15 cellular contexts compared by ENCODE assay signal in the genomic region with DNA sequence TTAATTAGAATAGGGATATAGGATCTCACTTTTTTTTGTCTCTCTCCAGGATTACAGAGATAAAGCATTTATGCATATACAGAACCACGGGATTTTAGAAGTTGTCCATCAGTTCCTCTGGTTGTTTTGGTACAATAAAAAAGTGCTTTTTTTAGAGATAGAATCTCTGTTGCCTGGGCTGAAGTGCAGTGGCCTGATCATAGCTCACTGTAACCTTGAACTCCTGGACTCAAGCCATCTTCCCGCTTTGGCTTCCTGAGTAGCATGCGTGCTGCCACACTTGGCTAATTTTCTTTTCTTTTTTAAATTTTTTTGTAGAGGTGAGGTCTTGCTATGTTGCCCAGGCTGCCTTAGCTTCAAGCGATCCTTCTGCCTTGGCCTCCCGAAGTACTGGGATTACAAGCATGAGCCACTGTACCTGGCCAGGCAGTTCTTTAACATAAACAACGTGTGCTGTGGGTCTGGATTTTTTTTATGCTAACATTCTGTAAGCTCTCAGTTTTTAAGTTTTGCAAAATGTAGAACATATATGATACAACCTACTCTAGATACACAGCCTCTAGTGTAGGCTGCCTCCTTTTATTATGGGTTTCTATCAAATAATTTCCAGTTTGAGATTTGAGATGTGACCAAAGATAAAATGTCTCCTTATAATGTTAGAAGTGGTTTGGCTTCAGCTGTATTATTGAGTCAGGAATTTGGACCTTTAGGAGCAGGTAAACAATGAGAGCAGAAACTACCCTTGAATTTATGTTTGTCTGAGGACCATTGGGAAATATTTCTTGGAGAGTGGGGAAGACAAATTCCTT. TPM values are rescaled to one million over a fixed set of nuclear protein-coding genes. Genes with fewer than 3 reads are reported as not detected.
A peak's percentile ranks its signal among the peaks of the same experiment; 100 is the strongest.
DNase-seq lines count a peak whose midpoint lies in the region; ATAC-seq and TF ChIP-seq lines count a peak whose summit lies in the region.
"Had no signal": no experiment of that assay in that cellular context is flagged by ENCODE, and none has a peak within 500 bp of the region (broad histone marks: within the 10 kb centered on the region; RNA-seq: fewer than 3 reads in every experiment).

No MANE protein-coding gene starts in this region.

- H3K4me3 Mint-ChIP-seq in activated T-cell treated with anti-CD3 and anti-CD28 coated beads, Interleukin-2, amount 50 U/mL, for 72 hours: no peak overlapping the region
- H3K4me3 Mint-ChIP-seq in effector memory CD8-positive, alpha-beta T cell: no peak overlapping the region

- ATAC-seq in activated T-cell treated with anti-CD3 and anti-CD28 coated beads, Interleukin-2, amount 50 U/mL, for 72 hours (replicated peaks in 1 of 2): no peak
- ATAC-seq in mucosa of descending colon (no peak), HG02981 (IDR thresholded peaks at IDR 0.05; ENCODE audit: unreplicated experiment) (no peak)
- no peak for ATAC-seq in effector memory CD8-positive, alpha-beta T cell (replicated peaks)

- no peak for DNase-seq in activated T-cell treated with anti-CD3 and anti-CD28 coated beads, Interleukin-2, amount 50 U/mL, for 72 hours
- no peak for DNase-seq in activated T-cell treated with anti-CD3 and anti-CD28 coated beads, Interleukin-2, amount 50 U/mL, for 1 hour
- DNase-seq in dermis blood vessel endothelial cell (peak; percentile 45), mucosa of descending colon (peak in 2 of 3 donors; percentile 35 to 68), uterus (no peak), KG1 (lab: John Stamatoyannopoulos, UW) (no peak)
- DNase-seq in effector memory CD8-positive, alpha-beta T cell: no peak
- DNase-seq: ACHN; activated CD8-positive, alpha-beta memory T cell treated with anti-CD3 and anti-CD28 coated beads, Interleukin-2, amount 50 U/mL, for 48 hours; NCI-H1417; NCI-H524 treated with DMSO at 0.1 percent for 48 hours had no signal

- TF ChIP-seq CTCF in mucosa of descending colon (IDR thresholded peaks at IDR 0.05) (no peak), uterus (IDR thresholded peaks at IDR 0.05) (no peak)

- intact Hi-C loops in mucosa of descending colon (cut with DNase I, micrococcal nuclease): loop anchor here (10.0 kb wide), 1 partner anchor 65 kb away; no protein-coding TSS in a partner anchor
- intact Hi-C loops in uterus (cut with DNase I; ENCODE audit: low total_unique reads): no loop called here

- no peak for TF ChIP-seq POLR2A in uterus (IDR thresholded peaks at IDR 0.05)

- no peaks in the 10 kb centered on the region for H3K36me3 ChIP-seq in mucosa of descending colon (ENCODE audit: low read depth)
- no peaks in the 10 kb centered on the region for H3K36me3 ChIP-seq in uterus
- H3K36me3 ChIP-seq: tibial nerve had no signal

- no peak overlapping the region for H3K4me3 ChIP-seq in mucosa of descending colon
- H3K4me3 ChIP-seq in uterus: no peak overlapping the region
- H3K4me3 ChIP-seq: skin epidermis, tibial nerve had no signal

- H3K4me1 Mint-ChIP-seq in activated T-cell treated with anti-CD3 and anti-CD28 coated beads, Interleukin-2, amount 50 U/mL, for 72 hours (ENCODE audit: low read depth): peaks cover 90% of the 10 kb centered on the region
- peaks cover 39 to 43% of the 10 kb centered on the region in 2 donors for H3K4me1 Mint-ChIP-seq in effector memory CD8-positive, alpha-beta T cell (ENCODE audit: low read depth in 2 of 2)

- peaks cover 70% of the 10 kb centered on the region for H3K4me1 ChIP-seq in mucosa of descending colon (ENCODE audit: low read depth)
- peaks cover 19 to 20% of the 10 kb centered on the region in 2 donors for H3K4me1 ChIP-seq in uterus

- H3K9me3 Mint-ChIP-seq in activated T-cell treated with anti-CD3 and anti-CD28 coated beads, Interleukin-2, amount 50 U/mL, for 72 hours: no peaks in the 10 kb centered on the region
- no peaks in the 10 kb centered on the region for H3K9me3 Mint-ChIP-seq in effector memory CD8-positive, alpha-beta T cell

- H3K36me3 Mint-ChIP-seq in activated T-cell treated with anti-CD3 and anti-CD28 coated beads, Interleukin-2, amount 50 U/mL, for 72 hours (ENCODE audit: insufficient read depth in 2 of 2): peaks cover 0 to 4% of the 10 kb centered on the region in 2 donors
- H3K36me3 Mint-ChIP-seq in effector memory CD8-positive, alpha-beta T cell (ENCODE audit: insufficient read depth): peaks cover 4% of the 10 kb centered on the region

- H3K9me3 ChIP-seq in mucosa of descending colon (no peaks in the 10 kb centered on the region), uterus (no peaks in the 10 kb centered on the region)
- H3K9me3 ChIP-seq: tibial nerve had no signal

- H3K27ac ChIP-seq in uterus: peak overlapping the region; percentile 66 to 82
- H3K27ac ChIP-seq: VCaP had no signal

- peak overlapping the region; percentile 32 for H3K27ac Mint-ChIP-seq in activated T-cell treated with anti-CD3 and anti-CD28 coated beads, Interleukin-2, amount 50 U/mL, for 72 hours
- no peak overlapping the region for H3K27ac Mint-ChIP-seq in effector memory CD8-positive, alpha-beta T cell

- no peaks in the 10 kb centered on the region for H3K27me3 ChIP-seq in uterus
- H3K27me3 ChIP-seq: tibial nerve had no signal

- no peaks in the 10 kb centered on the region for H3K27me3 Mint-ChIP-seq in activated T-cell treated with anti-CD3 and anti-CD28 coated beads, Interleukin-2, amount 50 U/mL, for 72 hours (ENCODE audit: low read depth)
- no peaks in the 10 kb centered on the region for H3K27me3 Mint-ChIP-seq in effector memory CD8-positive, alpha-beta T cell

RNA-seq across cellular contexts. Expression of a gene that starts 57.4 kb away (rescaled TPM):
- 10 to 100 TPM in 1 of 2 donors, 1 to 10 TPM in 1; 8.0 to 11.1 TPM for total RNA-seq in activated T-cell treated with anti-CD3 and anti-CD28 coated beads, Interleukin-2, amount 50 U/mL, for 72 hours
- total RNA-seq in dermis blood vessel endothelial cell (6.3 and 25.2 TPM in 2 replicates), mucosa of descending colon (10 to 100 TPM in 1 of 3 donors, 1 to 10 TPM in 2; 7.2 to 10.1 (median 9.5) TPM), uterus (100 to 1,000 TPM in 1 of 4 donors, 10 to 100 TPM in 2, 1 to 10 TPM in 1; 8.7 to 118 (median 26.1) TPM)

Comparison
In these comparisons a context has a peak if more than half of its experiments do, and no peak if none do; other contexts are left out.
1. DNase-seq: peak in dermis blood vessel endothelial cell (single experiment) and mucosa of descending colon (2 of 3); none in activated T-cell treated with anti-CD3 and anti-CD28 coated beads, Interleukin-2, amount 50 U/mL, for 72 hours (0 of 2), activated T-cell treated with anti-CD3 and anti-CD28 coated beads, Interleukin-2, amount 50 U/mL, for 1 hour (single experiment), uterus (0 of 2), KG1 (single experiment) and effector memory CD8-positive, alpha-beta T cell (0 of 3).